9 cellular contexts compared by ENCODE assay signal in genomic region chr7:100602889-100603696, GRCh38. TPM values are rescaled to one million over a fixed set of nuclear protein-coding genes. Genes with fewer than 3 reads are reported as not detected.
DNase-seq lines count a peak whose midpoint lies in the region; ATAC-seq, FAIRE-seq and TF ChIP-seq lines count a peak whose summit lies in the region.
"Had no signal": no experiment of that assay in that cellular context is flagged by ENCODE, and none has a peak within 500 bp of the region (broad histone marks: within the 10 kb centered on the region; RNA-seq: fewer than 3 reads in every experiment).

No MANE protein-coding gene starts in this region.

- no peak overlapping the region for H2BK15ac ChIP-seq in mesendoderm (replicated peaks; ENCODE audit: low read depth)

- no peak overlapping the region for H2BK120ac ChIP-seq in mesendoderm (ENCODE audit: low read depth, low read length)

- ATAC-seq in GM21717 (IDR thresholded peaks at IDR 0.05; ENCODE audit: unreplicated experiment) (no peak), GM19328 (IDR thresholded peaks at IDR 0.05; ENCODE audit: unreplicated experiment) (no peak), HG03280 (IDR thresholded peaks at IDR 0.05; ENCODE audit: unreplicated experiment) (no peak)

- peak overlapping the region; percentile 69 for H3K4me2 ChIP-seq in mesendoderm (ENCODE audit: low read length)

- H3K79me2 ChIP-seq in mesendoderm (ENCODE audit: control insufficient read depth, insufficient read depth, low read length) = no peaks in the 10 kb centered on the region

- H3K56ac ChIP-seq in mesendoderm (ENCODE audit: low read length) = peak overlapping the region; percentile 95

- no peak overlapping the region for H3K18ac ChIP-seq in mesendoderm (ENCODE audit: low read length)

- H2AK5ac ChIP-seq in mesendoderm (ENCODE audit: low read length) = peak overlapping the region; percentile 98

- H3K23ac ChIP-seq in mesendoderm (ENCODE audit: low read length) = no peak overlapping the region

- H3K4me3 ChIP-seq in breast epithelium (peak overlapping the region; percentile 63 to 76 (median 69)), mesendoderm (ENCODE audit: low read length) (no peak overlapping the region)

- peak; percentile 60 for DNase-seq in A172 (ENCODE audit: low spot score)
- peak; percentile 72 for DNase-seq in HTR-8/SVneo (ENCODE audit: insufficient read length, low spot score)
- peak; percentile 69 to 71 for DNase-seq in breast epithelium (ENCODE audit: low spot score in 2 of 2)
- peak; percentile 90 for DNase-seq in mesendoderm
- no peak for DNase-seq in GM20000 (ENCODE audit: low spot score)

- H3K9ac ChIP-seq in mesendoderm (ENCODE audit: low read length) = peak overlapping the region; percentile 73

- H3K4me1 ChIP-seq in breast epithelium (no peaks in the 10 kb centered on the region), mesendoderm (ENCODE audit: control insufficient read depth, low read depth, low read length) (peaks cover 8% of the 10 kb centered on the region)

- no peak overlapping the region for H2BK5ac ChIP-seq in mesendoderm (ENCODE audit: low read length)

- peak overlapping the region; percentile 82 for H3K27ac ChIP-seq in breast epithelium
- H3K27ac ChIP-seq in mesendoderm (ENCODE audit: low read depth, low read length) = peak overlapping the region; percentile 17

- TF ChIP-seq POLR2A in breast epithelium (IDR thresholded peaks at IDR 0.05) = no peak

- no peaks in the 10 kb centered on the region for H3K9me3 ChIP-seq in breast epithelium

- H3K27me3 ChIP-seq in breast epithelium (no peaks in the 10 kb centered on the region), mesendoderm (ENCODE audit: insufficient read depth, low read length, poor library complexity) (no peaks in the 10 kb centered on the region)

- H4K5ac ChIP-seq in mesendoderm (ENCODE audit: low read length) = no peak overlapping the region

- H3K36me3 ChIP-seq in breast epithelium = no peaks in the 10 kb centered on the region
- no peaks in the 10 kb centered on the region for H3K36me3 ChIP-seq in mesendoderm (ENCODE audit: control insufficient read depth, insufficient read depth, low read length)

- FAIRE-seq in HTR-8/SVneo (lab: Jason Lieb, UNC) = no peak
- FAIRE-seq: GM18507 had no signal

- TF ChIP-seq CTCF in breast epithelium (IDR thresholded peaks at IDR 0.05) (no peak), GM20000 (IDR thresholded peaks at IDR 0.05; ENCODE audit: extremely low read depth, missing control alignments) (no peak)

- H3K4ac ChIP-seq in mesendoderm (ENCODE audit: low read depth, low read length) = peak overlapping the region; percentile 41

- H4K8ac ChIP-seq in mesendoderm (ENCODE audit: low read depth, low read length) = no peak overlapping the region

- WGBS in mesendoderm (ENCODE audit: extremely low coverage, insufficient coverage, low lambda C conversion rate) = no CpG with 5 or more reads among the region's 20 CpGs

- intact Hi-C loops in breast epithelium (cut with DNase I; ENCODE audit: low total_unique reads) = loop anchor here (10.0 kb wide), 1 partner anchor 72 kb away; the partner anchor contains the start of gene GNB2

- no peaks in the 10 kb centered on the region for H3K79me1 ChIP-seq in mesendoderm (ENCODE audit: low read length)

RNA-seq across cellular contexts. Expression of gene PCOLCE, which starts 0.9 kb away (rescaled TPM):
- total RNA-seq in A172 (2014; rRNA removed; shearing (Covaris generic)) = 18.0 and 38.9 TPM in 2 replicates
- total RNA-seq in breast epithelium = 10 to 100 TPM; 33.1 to 61.8 (median 39.7) TPM
- 32.1 TPM for polyA plus RNA-seq in mesendoderm (2013, experiment 1 of 2)
- 33.1 TPM for polyA plus RNA-seq in mesendoderm (2013, experiment 2 of 2)

RNA-seq across cellular contexts. Expression of gene MOSPD3, which starts 9.2 kb away (rescaled TPM):
- 6.9 and 19.3 TPM in 2 replicates for total RNA-seq in A172 (2014; rRNA removed; shearing (Covaris generic))
- total RNA-seq in breast epithelium = 10 to 100 TPM in 2 of 3 donors, 1 to 10 TPM in 1; 8.8 to 12.6 (median 11.8) TPM
- polyA plus RNA-seq in mesendoderm (2013, experiment 1 of 2) = 16.3 TPM
- 16.5 TPM for polyA plus RNA-seq in mesendoderm (2013, experiment 2 of 2)

RNA-seq across cellular contexts. Expression of gene FBXO24, which starts 17.0 kb away (rescaled TPM):
- 0.48 TPM in 1 of 2 replicates, not detected in the other for total RNA-seq in A172 (2014; rRNA removed; shearing (Covaris generic))
- total RNA-seq in breast epithelium = under 1 TPM in 2 of 3 donors, not detected in 1; 0.59 to 0.98 TPM
- 0.13 TPM for polyA plus RNA-seq in mesendoderm (2013, experiment 1 of 2)
- 0.11 TPM for polyA plus RNA-seq in mesendoderm (2013, experiment 2 of 2)

RNA-seq across cellular contexts. Expression of gene LRCH4, which starts 17.2 kb away (rescaled TPM):
- 10.7 and 11.4 TPM in 2 replicates for total RNA-seq in A172 (2014; rRNA removed; shearing (Covaris generic))
- total RNA-seq in breast epithelium = 10 to 100 TPM; 49.6 to 89.1 (median 88.1) TPM
- polyA plus RNA-seq in mesendoderm (2013, experiment 1 of 2) = 20.9 TPM
- polyA plus RNA-seq in mesendoderm (2013, experiment 2 of 2) = 20.1 TPM

RNA-seq across cellular contexts. Expression of gene SAP25, which starts 29.4 kb away (rescaled TPM):
- 0.19 and 0.55 TPM in 2 replicates for total RNA-seq in A172 (2014; rRNA removed; shearing (Covaris generic))
- total RNA-seq in breast epithelium = 1 to 10 TPM in 1 of 3 donors, under 1 TPM in 2; 0.96 to 2.2 (median 0.98) TPM
- polyA plus RNA-seq in mesendoderm (2013, experiment 1 of 2) = 3.2 TPM
- polyA plus RNA-seq in mesendoderm (2013, experiment 2 of 2) = 3.2 TPM
